In the genomic region with DNA sequence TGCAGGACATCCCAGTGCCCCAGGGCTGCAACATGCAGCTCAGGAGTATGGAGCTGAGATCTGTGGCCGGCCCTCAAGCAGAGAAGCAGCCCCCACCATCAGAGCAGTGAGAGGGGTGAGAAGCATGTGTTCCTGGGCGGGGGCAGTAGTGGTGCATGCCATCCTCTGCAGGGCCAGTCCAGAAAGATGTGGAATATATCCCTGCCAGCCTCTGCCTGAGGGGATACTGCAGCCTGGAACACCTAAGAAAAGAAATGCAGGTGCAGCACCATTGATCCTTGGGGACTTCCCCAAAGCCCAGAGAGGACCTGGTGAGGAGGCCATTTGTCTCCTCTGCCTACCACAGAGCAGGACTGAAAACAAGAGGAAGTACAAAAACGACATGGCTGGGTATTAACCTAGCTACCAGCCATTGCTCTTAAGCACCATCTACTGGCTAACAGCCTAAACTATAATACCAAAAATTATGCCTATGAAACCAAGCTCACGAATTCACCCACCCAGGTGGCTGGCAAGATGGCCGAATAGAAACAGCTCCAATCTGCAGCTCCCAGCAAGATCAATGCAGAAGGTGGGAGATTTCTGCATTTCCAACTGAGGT, we compare ENCODE assay signal across 8 cellular contexts.
DNase-seq lines count a peak whose midpoint lies in the region; ATAC-seq and TF ChIP-seq lines count a peak whose summit lies in the region.

No MANE protein-coding gene starts in this region.

- ATAC-seq in SK-N-SH treated with all-trans-retinoic acid at 6 μM for 48 hours, result peak; percentile 98
- no peak for ATAC-seq in HG03280 (IDR thresholded peaks at IDR 0.05; ENCODE audit: unreplicated experiment)
- no peak for ATAC-seq in HG02884 (IDR thresholded peaks at IDR 0.05; ENCODE audit: unreplicated experiment)

- DNase-seq in GM03348 (ENCODE audit: low spot score), result peak; percentile 59
- DNase-seq in HuH-7 (ENCODE audit: low spot score), result peak; percentile 18
- peak; percentile 35 for DNase-seq in iPS-NIHi7 (ENCODE audit: extremely low spot score)
- no peak for DNase-seq in central memory CD4-positive, alpha-beta T cell
- DNase-seq in middle frontal gyrus (ENCODE audit: extremely low spot score, low spot score), result no peak

TF ChIP-seq in SK-N-SH treated with all-trans-retinoic acid at 6 μM for 48 hours, 23 proteins besides CTCF, POLR2A, EP300 and RAD21:
- TF ChIP-seq ZFP3 (CRISPR knock-in tag; IDR thresholded peaks at IDR 0.05) (no peak), ARNTL (CRISPR knock-in tag; IDR thresholded peaks at IDR 0.05; ENCODE audit: borderline replicate concordance, low read depth) (no peak), ZNF70 (CRISPR knock-in tag; IDR thresholded peaks at IDR 0.05) (no peak)

Comparison
In these comparisons a context has a peak if more than half of its experiments do, and no peak if none do; other contexts are left out.
1. DNase-seq: peak in GM03348 (single experiment), HuH-7 (single experiment) and iPS-NIHi7 (single experiment); none in central memory CD4-positive, alpha-beta T cell (single experiment) and middle frontal gyrus (single experiment).